ENCODE assay signal across 8 cellular contexts in the genomic region with DNA sequence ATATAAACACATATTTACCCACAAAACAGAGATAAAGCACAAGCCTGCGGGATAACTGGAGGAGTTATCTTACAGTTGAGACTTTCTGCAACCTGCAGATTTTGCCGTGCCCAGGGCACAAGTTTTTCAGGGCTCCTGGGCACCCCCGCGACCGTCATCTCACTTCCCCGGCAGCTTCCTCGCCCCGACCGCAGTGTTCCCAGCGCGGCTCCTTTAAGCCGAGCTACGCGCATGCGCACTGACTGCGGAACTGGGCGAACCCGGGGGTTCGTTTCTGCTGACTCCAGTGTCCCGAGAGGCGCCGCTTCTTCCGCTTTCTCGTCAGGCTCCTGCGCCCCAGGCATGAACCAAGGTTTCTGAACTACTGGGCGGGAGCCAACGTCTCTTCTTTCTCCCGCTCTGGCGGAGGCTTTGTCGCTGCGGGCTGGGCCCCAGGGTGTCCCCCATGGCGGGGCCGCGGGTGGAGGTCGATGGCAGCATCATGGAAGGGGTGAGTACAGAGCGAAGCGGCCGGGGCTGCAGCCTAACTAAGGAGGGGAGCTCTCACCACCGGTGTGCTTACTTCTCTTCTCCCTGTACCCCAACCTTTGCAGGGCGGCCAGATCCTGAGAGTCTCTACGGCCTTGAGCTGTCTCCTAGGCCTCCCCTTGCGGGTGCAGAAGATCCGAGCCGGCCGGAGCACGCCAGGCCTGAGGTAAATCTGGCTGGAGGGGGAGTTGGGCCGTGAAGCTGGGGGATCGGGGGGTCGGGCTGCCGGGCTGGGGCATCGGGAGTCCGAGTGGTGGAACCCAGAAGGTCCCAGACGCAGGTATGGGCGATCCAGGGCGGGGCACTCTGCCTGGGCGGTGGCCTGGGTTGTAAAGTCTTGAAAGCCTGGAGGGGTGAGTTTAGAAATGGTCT. TPM values are rescaled to one million over a fixed set of nuclear protein-coding genes. Genes with fewer than 3 reads are reported as not detected.
A peak's percentile ranks its signal among the peaks of the same experiment; 100 is the strongest.
DNase-seq lines count a peak whose midpoint lies in the region; ATAC-seq and FAIRE-seq lines count a peak whose summit lies in the region.

A gene (plus strand): TSS at position 286 of the 900 bp plus-strand sequence. CDS start 160 bp downstream, at position 446.

- H3K4me3 Mint-ChIP-seq in activated CD8-positive, alpha-beta memory T cell treated with anti-CD3 and anti-CD28 coated beads, Interleukin-2, amount 10 ng/mL, durations not matched to agents 7 days and 5 days = peak within 1 kb of the TSS; percentile 94

- peaks cover 37% of the 10 kb centered on the region for H3K4me1 Mint-ChIP-seq in activated CD8-positive, alpha-beta memory T cell treated with anti-CD3 and anti-CD28 coated beads, Interleukin-2, amount 10 ng/mL, durations not matched to agents 7 days and 5 days

- peaks cover 51% of the 10 kb centered on the region for H3K36me3 Mint-ChIP-seq in activated CD8-positive, alpha-beta memory T cell treated with anti-CD3 and anti-CD28 coated beads, Interleukin-2, amount 10 ng/mL, durations not matched to agents 7 days and 5 days

- H3K4ac ChIP-seq in mesendoderm (ENCODE audit: low read depth, low read length) = peak within 1 kb of the TSS; percentile 77

- no peak for FAIRE-seq in HTR-8/SVneo (lab: Jason Lieb, UNC)

- no peaks in the 10 kb centered on the region for H3K27me3 ChIP-seq in endocrine pancreas (ENCODE audit: control insufficient read depth, insufficient read depth, low read length)
- H3K27me3 ChIP-seq in mesendoderm (ENCODE audit: insufficient read depth, low read length, poor library complexity) = no peaks in the 10 kb centered on the region

- H3K4me2 ChIP-seq in mesendoderm (ENCODE audit: low read length) = peak within 1 kb of the TSS; percentile 77

- no peak within 1 kb of the TSS for H2BK15ac ChIP-seq in mesendoderm (replicated peaks; ENCODE audit: low read depth)

- ATAC-seq in GM21367 (IDR thresholded peaks at IDR 0.05; ENCODE audit: unreplicated experiment) = peak; percentile 94
- peak; percentile 93 for ATAC-seq in activated CD8-positive, alpha-beta memory T cell treated with anti-CD3 and anti-CD28 coated beads, Interleukin-2, amount 10 ng/mL, durations not matched to agents 7 days and 5 days

- no peak within 1 kb of the TSS for H2BK120ac ChIP-seq in mesendoderm (ENCODE audit: low read depth, low read length)

- peak within 1 kb of the TSS; percentile 96 for H3K27ac Mint-ChIP-seq in activated CD8-positive, alpha-beta memory T cell treated with anti-CD3 and anti-CD28 coated beads, Interleukin-2, amount 10 ng/mL, durations not matched to agents 7 days and 5 days

- no peaks in the 10 kb centered on the region for H3K9me3 ChIP-seq in endocrine pancreas (ENCODE audit: control insufficient read depth, low read length)

- no peaks in the 10 kb centered on the region for H3K36me3 ChIP-seq in endocrine pancreas (ENCODE audit: control insufficient read depth, insufficient read depth, low read length)
- H3K36me3 ChIP-seq in mesendoderm (ENCODE audit: control insufficient read depth, insufficient read depth, low read length) = no peaks in the 10 kb centered on the region

- H3K9me3 Mint-ChIP-seq in activated CD8-positive, alpha-beta memory T cell treated with anti-CD3 and anti-CD28 coated beads, Interleukin-2, amount 10 ng/mL, durations not matched to agents 7 days and 5 days (ENCODE audit: low read depth) = no peaks in the 10 kb centered on the region

- peaks cover 15% of the 10 kb centered on the region for H3K79me2 ChIP-seq in mesendoderm (ENCODE audit: control insufficient read depth, insufficient read depth, low read length)

- peak within 1 kb of the TSS; percentile 75 for H3K18ac ChIP-seq in mesendoderm (ENCODE audit: low read length)

- WGBS in mesendoderm (ENCODE audit: extremely low coverage, insufficient coverage, low lambda C conversion rate) = no CpG with 5 or more reads among the region's 56 CpGs

- peak within 1 kb of the TSS; percentile 54 for H2BK5ac ChIP-seq in mesendoderm (ENCODE audit: low read length)

- H3K9ac ChIP-seq in endocrine pancreas (ENCODE audit: control insufficient read depth, insufficient read depth, low read length) = peak within 1 kb of the TSS; percentile 94
- H3K9ac ChIP-seq in mesendoderm (ENCODE audit: low read length) = peak within 1 kb of the TSS; percentile 97

- peak within 1 kb of the TSS; percentile 91 for H3K4me3 ChIP-seq in endocrine pancreas (ENCODE audit: control insufficient read depth, insufficient read depth, low read length)
- peak within 1 kb of the TSS; percentile 90 for H3K4me3 ChIP-seq in mesendoderm (ENCODE audit: low read length)

- H3K27me3 Mint-ChIP-seq in activated CD8-positive, alpha-beta memory T cell treated with anti-CD3 and anti-CD28 coated beads, Interleukin-2, amount 10 ng/mL, durations not matched to agents 7 days and 5 days = no peaks in the 10 kb centered on the region

- DNase-seq in COLO668 (lab: John Stamatoyannopoulos, UW; ENCODE audit: unreplicated experiment) = peak; percentile 98
- DNase-seq in HTR-8/SVneo (ENCODE audit: insufficient read length, low spot score) = peak; percentile 91
- DNase-seq in NOMO-1 treated with dmso at 0.1 percent for 144 hours (lab: John Stamatoyannopoulos, UW; ENCODE audit: unreplicated experiment) = peak; percentile 96
- DNase-seq in activated CD8-positive, alpha-beta memory T cell treated with anti-CD3 and anti-CD28 coated beads, Interleukin-2, amount 10 ng/mL, durations not matched to agents 7 days and 5 days = peak; percentile 97
- DNase-seq in mesendoderm = peak; percentile 96
- peak; percentile 87 for DNase-seq in stimulated activated CD8-positive, alpha-beta memory T cell treated with anti-CD3 and anti-CD28 coated beads, Interleukin-15, amount 100 ng/mL, for 1 hour (ENCODE audit: low read depth)

- H2AK5ac ChIP-seq in mesendoderm (ENCODE audit: low read length) = no peak within 1 kb of the TSS

- peaks cover 7% of the 10 kb centered on the region for H3K79me1 ChIP-seq in mesendoderm (ENCODE audit: low read length)

- CTCF ChIA-PET in activated CD8-positive, alpha-beta memory T cell treated with anti-CD3 and anti-CD28 coated beads, Interleukin-2, amount 10 ng/mL, durations not matched to agents 7 days and 5 days (lab: Charles Lee) = interaction anchor here (0.8 to 3.3 kb wide), 13 partner anchors 16 to 602 kb away, joined by 3 to 21 read pairs (median 3); a partner anchor contains a TSS

- no peak within 1 kb of the TSS for H3K23ac ChIP-seq in mesendoderm (ENCODE audit: low read length)

- peak within 1 kb of the TSS; percentile 91 for H3K56ac ChIP-seq in mesendoderm (ENCODE audit: low read length)

- H3K27ac ChIP-seq in mesendoderm (ENCODE audit: low read depth, low read length) = peak within 1 kb of the TSS; percentile 60

- no peak within 1 kb of the TSS for H4K8ac ChIP-seq in mesendoderm (ENCODE audit: low read depth, low read length)

- H4K5ac ChIP-seq in mesendoderm (ENCODE audit: low read length) = no peak within 1 kb of the TSS

- H3K4me1 ChIP-seq in endocrine pancreas (ENCODE audit: control insufficient read depth, insufficient read depth, low read length) = peaks cover 17% of the 10 kb centered on the region
- no peaks in the 10 kb centered on the region for H3K4me1 ChIP-seq in mesendoderm (ENCODE audit: control insufficient read depth, low read depth, low read length)

RNA-seq across cellular contexts. Expression of the gene that starts here (rescaled TPM):
- total RNA-seq in activated CD8-positive, alpha-beta memory T cell treated with anti-CD3 and anti-CD28 coated beads, Interleukin-2, amount 10 ng/mL, durations not matched to agents 7 days and 5 days = 10 to 100 TPM; 67.4 to 67.9 TPM
- polyA plus RNA-seq in mesendoderm (2013, experiment 1 of 2) = 39.0 TPM
- 38.3 TPM for polyA plus RNA-seq in mesendoderm (2013, experiment 2 of 2)

Comparison
In these comparisons a context has a peak if more than half of its experiments do, and no peak if none do; other contexts are left out.
1. Peak in every context shown above with its lines: DNase-seq, ATAC-seq, H3K4me3 ChIP-seq and H3K27ac ChIP-seq.